Comparison of ENCODE assay signal across 13 cellular contexts in genomic region chr2:48332286-48332685, GRCh38. TPM values are rescaled to one million over a fixed set of nuclear protein-coding genes. Genes with fewer than 3 reads are reported as not detected.
A peak's percentile ranks its signal among the peaks of the same experiment; 100 is the strongest.
DNase-seq lines count a peak whose midpoint lies in the region; ATAC-seq lines count a peak whose summit lies in the region.
"Had no signal": no experiment of that assay in that cellular context is flagged by ENCODE, and none has a peak within 500 bp of the region (broad histone marks: within the 10 kb centered on the region; RNA-seq: fewer than 3 reads in every experiment).

No MANE protein-coding gene starts in this region.

- no peak overlapping the region for H3K4me3 ChIP-seq in naive thymus-derived CD4-positive, alpha-beta T cell (ENCODE audit: low read length)
- no peak overlapping the region for H3K4me3 ChIP-seq in neuronal stem cell (ENCODE audit: low read length in 2 of 2)
- H3K4me3 ChIP-seq: Peyer's patch had no signal

- no peak overlapping the region for H3K9ac ChIP-seq in neuronal stem cell (ENCODE audit: low read depth, low read length, poor library complexity)

- ATAC-seq in GM18867 (IDR thresholded peaks at IDR 0.05; ENCODE audit: unreplicated experiment) (peak; percentile 54), GM18870 (IDR thresholded peaks at IDR 0.05; ENCODE audit: unreplicated experiment) (no peak), GM21367 (IDR thresholded peaks at IDR 0.05; ENCODE audit: unreplicated experiment) (no peak), GM18858 (IDR thresholded peaks at IDR 0.05; ENCODE audit: unreplicated experiment) (no peak)
- ATAC-seq in activated naive CD8-positive, alpha-beta T cell treated with anti-CD3 and anti-CD28 coated beads, Interleukin-2, amount 10 ng/mL, durations not matched to agents 7 days and 5 days (ENCODE audit: low read depth) = no peak
- peak; percentile 66 for ATAC-seq in naive thymus-derived CD4-positive, alpha-beta T cell

- H3K4me3 Mint-ChIP-seq in activated naive CD8-positive, alpha-beta T cell treated with anti-CD3 and anti-CD28 coated beads, Interleukin-2, amount 10 ng/mL, durations not matched to agents 7 days and 5 days = peak overlapping the region; percentile 58
- peak overlapping the region in 9 of 10 donors; percentile 14 to 69 (median 51) for H3K4me3 Mint-ChIP-seq in naive thymus-derived CD4-positive, alpha-beta T cell
- H3K4me3 Mint-ChIP-seq: neural crest cell had no signal

- H3K9me3 Mint-ChIP-seq in activated naive CD8-positive, alpha-beta T cell treated with anti-CD3 and anti-CD28 coated beads, Interleukin-2, amount 10 ng/mL, durations not matched to agents 7 days and 5 days = peaks cover 2% of the 10 kb centered on the region
- H3K9me3 Mint-ChIP-seq in naive thymus-derived CD4-positive, alpha-beta T cell = peaks cover 0 to 3% (median 0%) of the 10 kb centered on the region in 11 donors
- H3K9me3 Mint-ChIP-seq: neural crest cell had no signal

- H2BK5ac ChIP-seq in neuronal stem cell (ENCODE audit: low read length) = no peak overlapping the region

- no peak overlapping the region for H4K91ac ChIP-seq in neuronal stem cell (ENCODE audit: low read depth, low read length, poor library complexity)

- no CpG with 5 or more reads among the region's 5 CpGs for WGBS in neuronal stem cell (ENCODE audit: extremely low coverage in 2 of 2, insufficient read length in 2 of 2, insufficient replicate concordance in 1 of 2), 2 donors

- no peak overlapping the region for H2BK12ac ChIP-seq in neuronal stem cell (ENCODE audit: low read length)

- H3K27me3 ChIP-seq in naive thymus-derived CD4-positive, alpha-beta T cell (ENCODE audit: control insufficient read depth in 2 of 2, insufficient read depth in 2 of 2, low read length in 2 of 2) = no peaks in the 10 kb centered on the region
- H3K27me3 ChIP-seq in neuronal stem cell (ENCODE audit: control insufficient read depth in 3 of 3, insufficient read depth in 3 of 3, low read depth in 1 of 3, low read length in 3 of 3) = no peaks in the 10 kb centered on the region
- H3K27me3 ChIP-seq: Peyer's patch had no signal

- H3K27ac Mint-ChIP-seq in activated naive CD8-positive, alpha-beta T cell treated with anti-CD3 and anti-CD28 coated beads, Interleukin-2, amount 10 ng/mL, durations not matched to agents 7 days and 5 days = no peak overlapping the region
- peak overlapping the region in 6 of 9 donors; percentile 26 to 85 (median 41) for H3K27ac Mint-ChIP-seq in naive thymus-derived CD4-positive, alpha-beta T cell

- H2AFZ ChIP-seq in neuronal stem cell (ENCODE audit: low read length) = no peak overlapping the region

- H3K27me3 Mint-ChIP-seq in activated naive CD8-positive, alpha-beta T cell treated with anti-CD3 and anti-CD28 coated beads, Interleukin-2, amount 10 ng/mL, durations not matched to agents 7 days and 5 days = no peaks in the 10 kb centered on the region
- H3K27me3 Mint-ChIP-seq in naive thymus-derived CD4-positive, alpha-beta T cell = no peaks in the 10 kb centered on the region

- H2AK5ac ChIP-seq in neuronal stem cell (ENCODE audit: low read depth, low read length) = no peak overlapping the region

- H3K18ac ChIP-seq in neuronal stem cell (ENCODE audit: low read length) = no peak overlapping the region

- H2BK15ac ChIP-seq in neuronal stem cell (ENCODE audit: low read length) = no peak overlapping the region

- CTCF ChIA-PET in naive thymus-derived CD4-positive, alpha-beta T cell (lab: Charles Lee) = no interaction called here

- POLR2A ChIA-PET in activated naive CD8-positive, alpha-beta T cell treated with anti-CD3 and anti-CD28 coated beads, Interleukin-2, amount 10 ng/mL, durations not matched to agents 7 days and 5 days (lab: Charles Lee) = interaction anchor here (1.0 kb wide), 1 partner anchor 10 kb away, joined by 3 read pairs; no protein-coding TSS in a partner anchor
- POLR2A ChIA-PET in naive thymus-derived CD4-positive, alpha-beta T cell (lab: Charles Lee) = interaction anchor here (0.8 to 2.2 kb wide), 2 partner anchors 9 to 19 kb away, joined by 3 to 8 read pairs; no protein-coding TSS in a partner anchor

- H3K14ac ChIP-seq in neuronal stem cell (ENCODE audit: low read length) = no peak overlapping the region

- H3K4me1 Mint-ChIP-seq in activated naive CD8-positive, alpha-beta T cell treated with anti-CD3 and anti-CD28 coated beads, Interleukin-2, amount 10 ng/mL, durations not matched to agents 7 days and 5 days = peaks cover 27% of the 10 kb centered on the region
- H3K4me1 Mint-ChIP-seq in naive thymus-derived CD4-positive, alpha-beta T cell = peaks cover 38 to 84% (median 73%) of the 10 kb centered on the region in 7 donors

- peaks cover 14 to 17% of the 10 kb centered on the region in 2 donors for H3K4me1 ChIP-seq in naive thymus-derived CD4-positive, alpha-beta T cell (ENCODE audit: control insufficient read depth in 2 of 2, insufficient read depth in 2 of 2, low read length in 2 of 2)
- peaks cover 2 to 25% of the 10 kb centered on the region in 2 donors for H3K4me1 ChIP-seq in neuronal stem cell (ENCODE audit: control insufficient read depth in 2 of 2, insufficient read depth in 1 of 2, low read depth in 1 of 2, low read length in 2 of 2)

- intact Hi-C loops in naive thymus-derived CD4-positive, alpha-beta T cell (cut with micrococcal nuclease) = loop anchor here in 1 of 2 donors (1.0 kb wide), 1 partner anchor 12 kb away; no protein-coding TSS in a partner anchor

- H3K4ac ChIP-seq in neuronal stem cell (ENCODE audit: low read length) = no peak overlapping the region

- H3K36me3 Mint-ChIP-seq in activated naive CD8-positive, alpha-beta T cell treated with anti-CD3 and anti-CD28 coated beads, Interleukin-2, amount 10 ng/mL, durations not matched to agents 7 days and 5 days = peaks cover 28% of the 10 kb centered on the region
- peaks cover 0 to 19% (median 11%) of the 10 kb centered on the region in 5 donors for H3K36me3 Mint-ChIP-seq in naive thymus-derived CD4-positive, alpha-beta T cell

- no peak overlapping the region for H3K23ac ChIP-seq in neuronal stem cell (ENCODE audit: low read depth, low read length, poor library complexity)

- peaks cover 3% of the 10 kb centered on the region for H3K79me1 ChIP-seq in neuronal stem cell (ENCODE audit: low read depth, low read length)

- H4K8ac ChIP-seq in neuronal stem cell (ENCODE audit: low read depth, low read length) = no peak overlapping the region

- DNase-seq in HT-29 (ENCODE audit: low spot score) (peak; percentile 50), neuronal stem cell (ENCODE audit: low spot score) (no peak)
- no peak for DNase-seq in activated naive CD8-positive, alpha-beta T cell treated with anti-CD3 and anti-CD28 coated beads, Interleukin-2, amount 10 ng/mL, durations not matched to agents 7 days and 5 days
- DNase-seq in naive thymus-derived CD4-positive, alpha-beta T cell = no peak
- DNase-seq: activated T-cell treated with anti-CD3 and anti-CD28 coated beads, Interleukin-2, amount 50 U/mL, for 48 hours; Peyer's patch; stimulated activated CD8-positive, alpha-beta memory T cell treated with anti-CD3 and anti-CD28 coated beads, Interleukin-4, amount 100 ng/mL, for 48 hours had no signal

- no peaks in the 10 kb centered on the region for H3K36me3 ChIP-seq in naive thymus-derived CD4-positive, alpha-beta T cell (ENCODE audit: control insufficient read depth in 2 of 3, insufficient read depth in 3 of 3, low read length in 3 of 3)
- H3K36me3 ChIP-seq in neuronal stem cell (replicated peaks in 1 of 2; ENCODE audit: control insufficient read depth in 2 of 2, insufficient read depth in 2 of 2, low read length in 2 of 2) = peaks cover 0 to 13% of the 10 kb centered on the region in 2 donors
- H3K36me3 ChIP-seq: Peyer's patch had no signal

- H3K27ac ChIP-seq in naive thymus-derived CD4-positive, alpha-beta T cell (ENCODE audit: low read depth, low read length) = no peak overlapping the region
- H3K27ac ChIP-seq in neuronal stem cell (replicated peaks; ENCODE audit: low read length) = no peak overlapping the region
- H3K27ac ChIP-seq: epithelial cell of prostate had no signal

- H3K4me2 ChIP-seq in neuronal stem cell (ENCODE audit: insufficient read depth, low read length, poor library complexity, severe bottlenecking) = no peak overlapping the region

- H3K9me3 ChIP-seq in naive thymus-derived CD4-positive, alpha-beta T cell (ENCODE audit: control insufficient read depth in 2 of 3, low read length in 3 of 3) = no peaks in the 10 kb centered on the region
- peaks cover 0 to 14% of the 10 kb centered on the region in 2 donors for H3K9me3 ChIP-seq in neuronal stem cell (replicated peaks in 1 of 2; ENCODE audit: control insufficient read depth in 2 of 2, insufficient read depth in 1 of 2, low read depth in 1 of 2, low read length in 2 of 2)
- H3K9me3 ChIP-seq: Peyer's patch had no signal

- no peak overlapping the region for H2BK120ac ChIP-seq in neuronal stem cell (ENCODE audit: low read depth, low read length)

RNA-seq across cellular contexts. Expression of gene FOXN2, which starts 17.8 kb away (rescaled TPM):
- 11.5 and 11.9 TPM in 2 replicates for total RNA-seq in HT-29 (2014; rRNA removed; shearing (Covaris generic))
- total RNA-seq in activated naive CD8-positive, alpha-beta T cell treated with anti-CD3 and anti-CD28 coated beads, Interleukin-2, amount 10 ng/mL, durations not matched to agents 7 days and 5 days = 10 to 100 TPM; 51.0 to 57.0 TPM
- total RNA-seq in naive thymus-derived CD4-positive, alpha-beta T cell = 10 to 100 TPM; 35.5 to 61.1 (median 52.2) TPM
- 10 to 100 TPM; 36.2 to 39.8 TPM for polyA plus RNA-seq in naive thymus-derived CD4-positive, alpha-beta T cell
- polyA plus RNA-seq in neuronal stem cell (2013, experiment 1 of 2) = 11.2 TPM
- polyA plus RNA-seq in neuronal stem cell (2013, experiment 2 of 2) = 11.3 TPM

Comparison
In these comparisons a context has a peak if more than half of its experiments do, and no peak if none do; other contexts are left out.
1. ATAC-seq: peak in GM18867 (single experiment) and naive thymus-derived CD4-positive, alpha-beta T cell (single experiment); none in activated naive CD8-positive, alpha-beta T cell treated with anti-CD3 and anti-CD28 coated beads, Interleukin-2, amount 10 ng/mL, durations not matched to agents 7 days and 5 days (single experiment), GM18870 (single experiment), GM21367 (single experiment) and GM18858 (single experiment).